Comparison of ENCODE assay signal across 14 cellular contexts in the genomic region with DNA sequence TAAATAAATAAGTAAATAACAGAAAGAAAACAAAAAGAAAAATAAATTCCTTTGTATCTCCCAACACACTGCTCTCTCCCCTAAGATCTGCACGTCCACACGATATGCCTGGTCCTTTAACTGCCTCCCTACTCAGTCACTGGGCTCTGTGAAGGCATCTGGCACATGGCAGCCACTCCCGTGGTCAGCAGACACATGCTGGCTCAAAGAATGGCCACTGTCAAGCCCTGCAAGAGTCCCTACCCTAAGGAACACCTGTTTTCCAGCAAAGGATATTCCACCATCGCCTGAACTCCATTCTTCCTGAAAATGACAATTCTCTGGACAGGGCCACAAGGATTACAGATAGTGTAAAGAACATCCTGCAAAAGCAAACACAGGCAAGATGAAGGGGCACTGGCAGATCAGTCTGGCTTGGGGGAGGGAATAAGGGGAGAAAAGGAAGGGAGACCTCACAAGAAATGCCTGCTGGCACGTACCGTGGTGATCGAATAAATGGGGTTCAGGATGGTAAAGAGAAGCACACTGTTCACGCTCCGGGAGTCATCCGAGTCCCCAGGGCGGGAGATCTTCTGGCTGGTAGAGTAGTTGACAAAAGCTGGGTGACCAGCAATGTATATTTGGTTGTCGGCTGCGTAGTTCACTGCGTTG. TPM values are rescaled to one million over a fixed set of nuclear protein-coding genes. Genes with fewer than 3 reads are reported as not detected.
DNase-seq lines count a peak whose midpoint lies in the region; ATAC-seq, FAIRE-seq and TF ChIP-seq lines count a peak whose summit lies in the region.
"Had no signal": no experiment of that assay in that cellular context is flagged by ENCODE, and none has a peak within 500 bp of the region (broad histone marks: within the 10 kb centered on the region; RNA-seq: fewer than 3 reads in every experiment).

No MANE protein-coding gene starts in this region.

- peaks cover 68% of the 10 kb centered on the region for H3K79me2 ChIP-seq in HepG2 (ENCODE audit: insufficient read depth, low read length)

- H3K36me3 Mint-ChIP-seq in WTC11 (peaks cover 84% of the 10 kb centered on the region), type B pancreatic cell (peaks cover 61% of the 10 kb centered on the region)

- peak overlapping the region; percentile 72 for H3K27ac Mint-ChIP-seq in WTC11
- H3K27ac Mint-ChIP-seq in type B pancreatic cell = peak overlapping the region; percentile 34

- intact Hi-C loops in Right ventricle myocardium superior (cut with DNase I) = loop anchor here (10.0 kb wide), 1 partner anchor 211 kb away; no protein-coding TSS in a partner anchor
- intact Hi-C loops in heart right ventricle (cut with DNase I) = loop anchor here in 4 of 10 donors (5.0 to 10.0 kb wide), 4 partner anchors 111 to 211 kb away; no protein-coding TSS in a partner anchor
- intact Hi-C loops in HepG2 (cut with micrococcal nuclease; ENCODE audit: unreplicated experiment) = no loop called here

- H3K4me1 ChIP-seq in heart right ventricle (peaks cover 17 to 71% (median 41%) of the 10 kb centered on the region in 9 donors), HepG2 (ENCODE audit: insufficient read depth, low read length) (peaks cover 87% of the 10 kb centered on the region), Peyer's patch (peaks cover 0 to 35% (median 32%) of the 10 kb centered on the region in 4 donors)

- TF ChIP-seq CTCF in heart right ventricle (IDR thresholded peaks at IDR 0.05) = no peak
- no peak for TF ChIP-seq CTCF in WTC11 (IDR thresholded peaks at IDR 0.05)
- no peak for TF ChIP-seq CTCF in HepG2 (CRISPR knock-in tag; IDR thresholded peaks at IDR 0.05)
- no peak for TF ChIP-seq CTCF in type B pancreatic cell (conservative IDR thresholded peaks at IDR 0.05)
- no peak for TF ChIP-seq CTCF in Peyer's patch (IDR thresholded peaks at IDR 0.05)

- no peak overlapping the region for H3K4me2 ChIP-seq in HepG2 (ENCODE audit: low read depth, low read length)

- POLR2A ChIA-PET in WTC11 (lab: Charles Lee) (no interaction called here), HepG2 (lab: Yijun Ruan, JAX) (interaction anchor here (1.1 to 9.1 kb wide), 2 partner anchors 8 to 12 kb away, joined by 6 to 148 read pairs; a partner anchor contains a TSS)

- H3K27me3 ChIP-seq in heart right ventricle (no peaks in the 10 kb centered on the region), HepG2 (ENCODE audit: control insufficient read depth in 1 of 2, insufficient read depth in 2 of 2, low read length in 2 of 2) (no peaks in the 10 kb centered on the region), Peyer's patch (no peaks in the 10 kb centered on the region)
- H3K27me3 ChIP-seq: BE2C had no signal

- peak; percentile 23 for DNase-seq in Right ventricle myocardium superior
- no peak for DNase-seq in heart right ventricle
- no peak for DNase-seq in WTC11 (ENCODE audit: low spot score)
- DNase-seq in HepG2 (ENCODE audit: low spot score) = no peak
- DNase-seq in type B pancreatic cell (ENCODE audit: extremely low spot score, unreplicated experiment) = no peak
- no peak for DNase-seq in Peyer's patch
- DNase-seq: BE2C; NCI-H1417 treated with DMSO at 0.1 percent for 48 hours; NCI-H510A treated with DMSO at 0.1 percent for 48 hours; stimulated activated CD4-positive, alpha-beta T cell treated with anti-CD3 and anti-CD28 coated beads, Interleukin-2, amount 100 ng/mL, for 24 hours had no signal

- H3K36me3 ChIP-seq in heart right ventricle = peaks cover 4 to 81% (median 73%) of the 10 kb centered on the region in 9 donors
- peaks cover 45 to 74% of the 10 kb centered on the region in 2 experiments for H3K36me3 ChIP-seq in HepG2 (replicated peaks in 1 of 2; ENCODE audit: control insufficient read depth in 1 of 2, insufficient read depth in 2 of 2, low read length in 2 of 2)
- H3K36me3 ChIP-seq in Peyer's patch = peaks cover 0 to 73% (median 8%) of the 10 kb centered on the region in 3 donors

- TF ChIP-seq EP300 in HepG2 (IDR thresholded peaks at IDR 0.05; ENCODE audit: low read depth in 2 of 2, low read length in 2 of 2) = no peak
- no peak for TF ChIP-seq EP300 in HepG2 (CRISPR knock-in tag; IDR thresholded peaks at IDR 0.05; ENCODE audit: borderline replicate concordance)

- CTCF ChIA-PET in WTC11 (lab: Charles Lee) (interaction anchor here (1.4 kb wide), 1 partner anchor 76 kb away, joined by 5 read pairs; no protein-coding TSS in a partner anchor), HepG2 (lab: Yijun Ruan, JAX; ENCODE audit: low intra/inter-chr PET ratio, low total read pairs) (no interaction called here)

- no TSS peak for BruUV-seq in HepG2 (replicated peaks; lab: Mats Ljungman, UMichigan)

- H3K27me3 Mint-ChIP-seq in WTC11 (ENCODE audit: low read depth) (no peaks in the 10 kb centered on the region; the same call in 1 of the 2 replicates), type B pancreatic cell (no peaks in the 10 kb centered on the region)

- TF ChIP-seq POLR2A in HepG2 (IDR thresholded peaks at IDR 0.05; ENCODE audit: insufficient read depth in 1 of 2, low read depth in 2 of 2, low read length in 2 of 2) (peak in 1 of 2 experiments; percentile 19; a peak in 1 of 4 replicates), Peyer's patch (IDR thresholded peaks at IDR 0.05) (no peak)

- no peak overlapping the region for H2AFZ ChIP-seq in HepG2 (ENCODE audit: low read length)

- no peaks in the 10 kb centered on the region for H3K9me3 Mint-ChIP-seq in WTC11
- no peaks in the 10 kb centered on the region for H3K9me3 Mint-ChIP-seq in type B pancreatic cell

- no peak overlapping the region for H3K27ac ChIP-seq in heart right ventricle
- H3K27ac ChIP-seq in HepG2 (ENCODE audit: extremely low read length, insufficient read depth, low read length) = no peak overlapping the region
- peak overlapping the region in 1 of 4 donors; percentile 27 for H3K27ac ChIP-seq in Peyer's patch

- peaks cover 60% of the 10 kb centered on the region for H4K20me1 ChIP-seq in HepG2 (ENCODE audit: insufficient read depth, low read length)

- H3K4me1 Mint-ChIP-seq in WTC11 (peaks cover 26% of the 10 kb centered on the region), type B pancreatic cell (ENCODE audit: unreplicated experiment) (peaks cover 11% of the 10 kb centered on the region)

- ATAC-seq in Right ventricle myocardium superior (ENCODE audit: poor library complexity) (no peak), heart right ventricle (no peak), WTC11 (no peak), HepG2 (no peak), HG02970 (IDR thresholded peaks at IDR 0.05; ENCODE audit: low FRiP score, unreplicated experiment) (no peak), HG02678 (IDR thresholded peaks at IDR 0.05; ENCODE audit: unreplicated experiment) (no peak)

- in situ Hi-C loops in HepG2 (cut with HindIII; ENCODE audit: extremely low pct_ligation_motif_present, low pct_unique_long_range_greater_than_20kb) = no loop called here

- TF ChIP-seq RAD21 in HepG2 (CRISPR knock-in tag; IDR thresholded peaks at IDR 0.05) = no peak

- H3K4me3 ChIP-seq in heart right ventricle = no peak overlapping the region
- no peak overlapping the region for H3K4me3 ChIP-seq in HepG2 (replicated peaks in 1 of 3; ENCODE audit: insufficient read depth in 1 of 3, low read depth in 2 of 3, low read length in 3 of 3)
- H3K4me3 ChIP-seq in Peyer's patch = no peak overlapping the region

- no peak for FAIRE-seq in HepG2 (lab: Jason Lieb, UNC)
- FAIRE-seq: GM18507, HTR-8/SVneo had no signal

- no peak overlapping the region for H3K9ac ChIP-seq in HepG2 (ENCODE audit: insufficient read depth, low read depth, low read length)

- no peaks in the 10 kb centered on the region for H3K9me3 ChIP-seq in heart right ventricle
- no peaks in the 10 kb centered on the region for H3K9me3 ChIP-seq in HepG2 (ENCODE audit: low read length)
- no peaks in the 10 kb centered on the region for H3K9me3 ChIP-seq in Peyer's patch
- H3K9me3 ChIP-seq: BE2C had no signal

- WGBS in heart right ventricle, 2 donors = 85 to 86% methylated on average over 14 of the region's 14 CpGs
- 96% methylated on average over 14 of the region's 14 CpGs for WGBS in HepG2 (ENCODE audit: low lambda C conversion rate)

- H3K4me3 Mint-ChIP-seq in WTC11 (no peak overlapping the region), type B pancreatic cell (peak overlapping the region; percentile 22)

RNA-seq across cellular contexts. Expression of a gene that starts 4.3 kb away (rescaled TPM):
- 158 TPM for total RNA-seq in Right ventricle myocardium superior
- 100 to 1,000 TPM; 134 to 196 (median 170) TPM for total RNA-seq in heart right ventricle
- 100 to 1,000 TPM; 130 to 181 TPM for polyA plus RNA-seq in heart right ventricle
- total RNA-seq in WTC11 (2021) = 680 to 779 TPM (median 683 TPM) in 3 replicates
- total RNA-seq in HepG2 (2016; rRNA removed; fragmentation: Illumina TruSeq; extraction: Trizol) = 270 and 278 TPM in 2 replicates
- 44.9 and 50.3 TPM in 2 replicates for total RNA-seq in HepG2 (2016; cell fraction: cytosol; rRNA removed; fragmentation: Illumina TruSeq; extraction: Trizol; ENCODE audit: low read depth)
- total RNA-seq in HepG2 (2016; cell fraction: insoluble cytoplasmic fraction; rRNA removed; fragmentation: Illumina TruSeq; extraction: Trizol) = 247 and 303 TPM in 2 replicates
- 97.2 and 106 TPM in 2 replicates for total RNA-seq in HepG2 (2016; cell fraction: membrane; rRNA removed; fragmentation: Illumina TruSeq; extraction: Trizol)
- total RNA-seq in HepG2 (2016; cell fraction: nucleus; rRNA removed; fragmentation: Illumina TruSeq; extraction: Trizol) = 191 and 201 TPM in 2 replicates
- polyA plus RNA-seq in HepG2 (2011; rRNA removed) = 148 and 156 TPM in 2 replicates
- 89.9 and 92.3 TPM in 2 replicates for polyA plus RNA-seq in HepG2 (2011; cell fraction: cytosol; rRNA removed)
- 184 and 197 TPM in 2 replicates for polyA plus RNA-seq in HepG2 (2011; cell fraction: nucleus; rRNA removed)
- 166 and 314 TPM in 2 replicates for polyA plus RNA-seq in HepG2 (2012)
- 36.1 and 37.5 TPM in 2 replicates for polyA plus RNA-seq in HepG2 (2016; cell fraction: cytosol; fragmentation: Illumina TruSeq; extraction: Trizol; ENCODE audit: low read depth)
- 257 and 357 TPM in 2 replicates for polyA plus RNA-seq in HepG2 (2016; cell fraction: insoluble cytoplasmic fraction; fragmentation: Illumina TruSeq; extraction: Trizol; ENCODE audit: low read depth)
- polyA plus RNA-seq in HepG2 (2016; cell fraction: membrane; fragmentation: Illumina TruSeq; extraction: Trizol; ENCODE audit: low read depth) = 76.7 and 82.5 TPM in 2 replicates
- 372 and 405 TPM in 2 replicates for polyA plus RNA-seq in HepG2 (2016; cell fraction: nucleus; fragmentation: Illumina TruSeq; extraction: Trizol; ENCODE audit: insufficient read depth, low read depth)
- polyA minus RNA-seq in HepG2 (2011; rRNA and poly(A)+ RNA removed; ENCODE audit: low replicate concordance) = 218 and 315 TPM in 2 replicates
- polyA minus RNA-seq in HepG2 (2011; cell fraction: cytosol; rRNA and poly(A)+ RNA removed) = 121 and 131 TPM in 2 replicates
- 131 and 151 TPM in 2 replicates for polyA minus RNA-seq in HepG2 (2011; cell fraction: nucleus; rRNA and poly(A)+ RNA removed)
- total RNA-seq in type B pancreatic cell (ENCODE audit: low replicate concordance) = 338 and 451 TPM in 2 replicates
- total RNA-seq in Peyer's patch = 100 to 1,000 TPM; 149 to 229 (median 186) TPM

RNA-seq across cellular contexts. Expression of a gene that starts 13.9 kb away (rescaled TPM):
- total RNA-seq in Right ventricle myocardium superior (1,260 TPM), heart right ventricle (100 to 1,000 TPM; 418 to 987 (median 671) TPM), WTC11 (2021) (139 to 162 TPM (median 161 TPM) in 3 replicates), HepG2 (2016; rRNA removed; fragmentation: Illumina TruSeq; extraction: Trizol) (45.4 and 54.8 TPM in 2 replicates), type B pancreatic cell (ENCODE audit: low replicate concordance) (134 and 142 TPM in 2 replicates), Peyer's patch (100 to 1,000 TPM; 138 to 276 (median 156) TPM)
- polyA plus RNA-seq in heart right ventricle (1,000 to 10,000 TPM in 1 of 2 donors, 100 to 1,000 TPM in 1; 446 to 1,208 TPM), HepG2 (2011; rRNA removed) (198 and 277 TPM in 2 replicates)
- total RNA-seq in HepG2 (2016; cell fraction: cytosol; rRNA removed; fragmentation: Illumina TruSeq; extraction: Trizol; ENCODE audit: low read depth) = 17.9 and 23.1 TPM in 2 replicates
- 41.2 and 57.4 TPM in 2 replicates for total RNA-seq in HepG2 (2016; cell fraction: insoluble cytoplasmic fraction; rRNA removed; fragmentation: Illumina TruSeq; extraction: Trizol)
- total RNA-seq in HepG2 (2016; cell fraction: membrane; rRNA removed; fragmentation: Illumina TruSeq; extraction: Trizol) = 15.1 and 19.6 TPM in 2 replicates
- 31.4 and 37.2 TPM in 2 replicates for total RNA-seq in HepG2 (2016; cell fraction: nucleus; rRNA removed; fragmentation: Illumina TruSeq; extraction: Trizol)
- polyA plus RNA-seq in HepG2 (2011; cell fraction: cytosol; rRNA removed) = 180 and 200 TPM in 2 replicates
- 123 and 139 TPM in 2 replicates for polyA plus RNA-seq in HepG2 (2011; cell fraction: nucleus; rRNA removed)
- 231 and 273 TPM in 2 replicates for polyA plus RNA-seq in HepG2 (2012)
- 49.8 and 49.9 TPM in 2 replicates for polyA plus RNA-seq in HepG2 (2016; cell fraction: cytosol; fragmentation: Illumina TruSeq; extraction: Trizol; ENCODE audit: low read depth)
- 244 and 262 TPM in 2 replicates for polyA plus RNA-seq in HepG2 (2016; cell fraction: insoluble cytoplasmic fraction; fragmentation: Illumina TruSeq; extraction: Trizol; ENCODE audit: low read depth)
- 43.5 and 46.5 TPM in 2 replicates for polyA plus RNA-seq in HepG2 (2016; cell fraction: membrane; fragmentation: Illumina TruSeq; extraction: Trizol; ENCODE audit: low read depth)
- 142 and 151 TPM in 2 replicates for polyA plus RNA-seq in HepG2 (2016; cell fraction: nucleus; fragmentation: Illumina TruSeq; extraction: Trizol; ENCODE audit: insufficient read depth, low read depth)
- polyA minus RNA-seq in HepG2 (2011; rRNA and poly(A)+ RNA removed; ENCODE audit: low replicate concordance) = 119 and 143 TPM in 2 replicates
- polyA minus RNA-seq in HepG2 (2011; cell fraction: cytosol; rRNA and poly(A)+ RNA removed) = 74.8 and 77.1 TPM in 2 replicates
- 30.3 and 39.7 TPM in 2 replicates for polyA minus RNA-seq in HepG2 (2011; cell fraction: nucleus; rRNA and poly(A)+ RNA removed)

RNA-seq across cellular contexts. Expression of a gene that starts 32.6 kb away (rescaled TPM):
- total RNA-seq in Right ventricle myocardium superior (6.3 TPM), heart right ventricle (1 to 10 TPM; 1.6 to 7.0 (median 2.8) TPM), WTC11 (2021) (12.6 to 14.6 TPM (median 14.5 TPM) in 3 replicates), HepG2 (2016; rRNA removed; fragmentation: Illumina TruSeq; extraction: Trizol) (10.3 and 11.4 TPM in 2 replicates), type B pancreatic cell (ENCODE audit: low replicate concordance) (1.7 and 3.4 TPM in 2 replicates), Peyer's patch (10 to 100 TPM in 1 of 4 donors, 1 to 10 TPM in 3; 4.6 to 22.3 (median 7.2) TPM)
- polyA plus RNA-seq in heart right ventricle (10 to 100 TPM in 1 of 2 donors, 1 to 10 TPM in 1; 4.6 to 14.5 TPM), HepG2 (2011; rRNA removed) (18.0 and 18.5 TPM in 2 replicates)
- total RNA-seq in HepG2 (2016; cell fraction: cytosol; rRNA removed; fragmentation: Illumina TruSeq; extraction: Trizol; ENCODE audit: low read depth) = 4.4 and 4.8 TPM in 2 replicates
- 11.9 and 12.4 TPM in 2 replicates for total RNA-seq in HepG2 (2016; cell fraction: insoluble cytoplasmic fraction; rRNA removed; fragmentation: Illumina TruSeq; extraction: Trizol)
- 8.3 and 11.2 TPM in 2 replicates for total RNA-seq in HepG2 (2016; cell fraction: membrane; rRNA removed; fragmentation: Illumina TruSeq; extraction: Trizol)
- total RNA-seq in HepG2 (2016; cell fraction: nucleus; rRNA removed; fragmentation: Illumina TruSeq; extraction: Trizol) = 5.0 and 8.7 TPM in 2 replicates
- 13.8 and 14.5 TPM in 2 replicates for polyA plus RNA-seq in HepG2 (2011; cell fraction: cytosol; rRNA removed)
- polyA plus RNA-seq in HepG2 (2011; cell fraction: nucleus; rRNA removed) = 23.0 and 23.9 TPM in 2 replicates
- polyA plus RNA-seq in HepG2 (2012) = 8.6 and 10.2 TPM in 2 replicates
- 2.4 and 2.6 TPM in 2 replicates for polyA plus RNA-seq in HepG2 (2016; cell fraction: cytosol; fragmentation: Illumina TruSeq; extraction: Trizol; ENCODE audit: low read depth)
- 9.1 and 12.2 TPM in 2 replicates for polyA plus RNA-seq in HepG2 (2016; cell fraction: insoluble cytoplasmic fraction; fragmentation: Illumina TruSeq; extraction: Trizol; ENCODE audit: low read depth)
- 5.3 and 6.5 TPM in 2 replicates for polyA plus RNA-seq in HepG2 (2016; cell fraction: membrane; fragmentation: Illumina TruSeq; extraction: Trizol; ENCODE audit: low read depth)
- 12.7 and 15.7 TPM in 2 replicates for polyA plus RNA-seq in HepG2 (2016; cell fraction: nucleus; fragmentation: Illumina TruSeq; extraction: Trizol; ENCODE audit: insufficient read depth, low read depth)
- 3.7 and 14.6 TPM in 2 replicates for polyA minus RNA-seq in HepG2 (2011; rRNA and poly(A)+ RNA removed; ENCODE audit: low replicate concordance)
- 5.7 and 7.2 TPM in 2 replicates for polyA minus RNA-seq in HepG2 (2011; cell fraction: cytosol; rRNA and poly(A)+ RNA removed)
- polyA minus RNA-seq in HepG2 (2011; cell fraction: nucleus; rRNA and poly(A)+ RNA removed) = 9.9 and 10.7 TPM in 2 replicates

RNA-seq across cellular contexts. Expression of a gene that starts 32.8 kb away (rescaled TPM):
- 0.86 TPM for total RNA-seq in Right ventricle myocardium superior
- 1 to 10 TPM in 2 of 10 donors, under 1 TPM in 6, not detected in 2; 0.16 to 2.0 (median 0.81) TPM for total RNA-seq in heart right ventricle
- polyA plus RNA-seq in heart right ventricle = 1 to 10 TPM in 1 of 2 donors, under 1 TPM in 1; 0.30 to 2.6 TPM
- total RNA-seq in WTC11 (2021) = 1.1 to 1.5 TPM (median 1.4 TPM) in 3 replicates
- total RNA-seq in HepG2 (2016; rRNA removed; fragmentation: Illumina TruSeq; extraction: Trizol) = 0.24 and 0.32 TPM in 2 replicates
- total RNA-seq in HepG2 (2016; cell fraction: cytosol; rRNA removed; fragmentation: Illumina TruSeq; extraction: Trizol; ENCODE audit: low read depth) = not detected in 2 replicates
- 0.39 TPM in 1 of 2 replicates, not detected in the other for total RNA-seq in HepG2 (2016; cell fraction: insoluble cytoplasmic fraction; rRNA removed; fragmentation: Illumina TruSeq; extraction: Trizol)
- 0.31 TPM in 1 of 2 replicates, not detected in the other for total RNA-seq in HepG2 (2016; cell fraction: membrane; rRNA removed; fragmentation: Illumina TruSeq; extraction: Trizol)
- 0.28 and 0.41 TPM in 2 replicates for total RNA-seq in HepG2 (2016; cell fraction: nucleus; rRNA removed; fragmentation: Illumina TruSeq; extraction: Trizol)
- 0.48 and 0.71 TPM in 2 replicates for polyA plus RNA-seq in HepG2 (2011; rRNA removed)
- polyA plus RNA-seq in HepG2 (2011; cell fraction: cytosol; rRNA removed) = 0.26 and 0.30 TPM in 2 replicates
- polyA plus RNA-seq in HepG2 (2011; cell fraction: nucleus; rRNA removed) = 2.4 and 2.9 TPM in 2 replicates
- 0.59 and 0.87 TPM in 2 replicates for polyA plus RNA-seq in HepG2 (2012)
- 0.17 TPM in 1 of 2 replicates, not detected in the other for polyA plus RNA-seq in HepG2 (2016; cell fraction: cytosol; fragmentation: Illumina TruSeq; extraction: Trizol; ENCODE audit: low read depth)
- polyA plus RNA-seq in HepG2 (2016; cell fraction: insoluble cytoplasmic fraction; fragmentation: Illumina TruSeq; extraction: Trizol; ENCODE audit: low read depth) = not detected in 2 replicates
- polyA plus RNA-seq in HepG2 (2016; cell fraction: membrane; fragmentation: Illumina TruSeq; extraction: Trizol; ENCODE audit: low read depth) = 0.26 TPM in 1 of 2 replicates, not detected in the other
- polyA plus RNA-seq in HepG2 (2016; cell fraction: nucleus; fragmentation: Illumina TruSeq; extraction: Trizol; ENCODE audit: insufficient read depth, low read depth) = 2.4 TPM in 1 of 2 replicates, not detected in the other
- 0.42 and 0.68 TPM in 2 replicates for polyA minus RNA-seq in HepG2 (2011; rRNA and poly(A)+ RNA removed; ENCODE audit: low replicate concordance)
- polyA minus RNA-seq in HepG2 (2011; cell fraction: cytosol; rRNA and poly(A)+ RNA removed) = not detected in 2 replicates
- polyA minus RNA-seq in HepG2 (2011; cell fraction: nucleus; rRNA and poly(A)+ RNA removed) = 0.90 and 3.0 TPM in 2 replicates
- 33.4 and 104 TPM in 2 replicates for total RNA-seq in type B pancreatic cell (ENCODE audit: low replicate concordance)
- total RNA-seq in Peyer's patch = 1,000 to 10,000 TPM; 1,215 to 4,170 (median 2,579) TPM

RNA-seq across cellular contexts. Expression of a gene that starts 53.9 kb away (rescaled TPM):
- total RNA-seq in Right ventricle myocardium superior (96.2 TPM), heart right ventricle (100 to 1,000 TPM in 1 of 10 donors, 10 to 100 TPM in 9; 51.7 to 103 (median 72.6) TPM), WTC11 (2021) (9.5 to 10.7 TPM (median 10.2 TPM) in 3 replicates), HepG2 (2016; rRNA removed; fragmentation: Illumina TruSeq; extraction: Trizol) (20.3 and 22.3 TPM in 2 replicates), type B pancreatic cell (ENCODE audit: low replicate concordance) (43.7 and 46.0 TPM in 2 replicates), Peyer's patch (10 to 100 TPM; 40.4 to 90.9 (median 78.6) TPM)
- polyA plus RNA-seq in heart right ventricle (10 to 100 TPM; 46.3 to 86.0 TPM), HepG2 (2011; rRNA removed) (26.1 and 32.6 TPM in 2 replicates)
- total RNA-seq in HepG2 (2016; cell fraction: cytosol; rRNA removed; fragmentation: Illumina TruSeq; extraction: Trizol; ENCODE audit: low read depth) = 14.3 and 15.2 TPM in 2 replicates
- total RNA-seq in HepG2 (2016; cell fraction: insoluble cytoplasmic fraction; rRNA removed; fragmentation: Illumina TruSeq; extraction: Trizol) = 18.1 and 20.6 TPM in 2 replicates
- 24.1 and 28.8 TPM in 2 replicates for total RNA-seq in HepG2 (2016; cell fraction: membrane; rRNA removed; fragmentation: Illumina TruSeq; extraction: Trizol)
- 10.5 and 13.7 TPM in 2 replicates for total RNA-seq in HepG2 (2016; cell fraction: nucleus; rRNA removed; fragmentation: Illumina TruSeq; extraction: Trizol)
- 20.9 and 26.0 TPM in 2 replicates for polyA plus RNA-seq in HepG2 (2011; cell fraction: cytosol; rRNA removed)
- 54.3 and 54.9 TPM in 2 replicates for polyA plus RNA-seq in HepG2 (2011; cell fraction: nucleus; rRNA removed)
- polyA plus RNA-seq in HepG2 (2012) = 17.1 and 18.5 TPM in 2 replicates
- polyA plus RNA-seq in HepG2 (2016; cell fraction: cytosol; fragmentation: Illumina TruSeq; extraction: Trizol; ENCODE audit: low read depth) = 19.1 and 22.5 TPM in 2 replicates
- polyA plus RNA-seq in HepG2 (2016; cell fraction: insoluble cytoplasmic fraction; fragmentation: Illumina TruSeq; extraction: Trizol; ENCODE audit: low read depth) = 21.0 and 27.0 TPM in 2 replicates
- 29.2 and 29.4 TPM in 2 replicates for polyA plus RNA-seq in HepG2 (2016; cell fraction: membrane; fragmentation: Illumina TruSeq; extraction: Trizol; ENCODE audit: low read depth)
- 29.4 and 29.5 TPM in 2 replicates for polyA plus RNA-seq in HepG2 (2016; cell fraction: nucleus; fragmentation: Illumina TruSeq; extraction: Trizol; ENCODE audit: insufficient read depth, low read depth)
- polyA minus RNA-seq in HepG2 (2011; rRNA and poly(A)+ RNA removed; ENCODE audit: low replicate concordance) = 15.5 and 28.6 TPM in 2 replicates
- 12.0 and 12.7 TPM in 2 replicates for polyA minus RNA-seq in HepG2 (2011; cell fraction: cytosol; rRNA and poly(A)+ RNA removed)
- polyA minus RNA-seq in HepG2 (2011; cell fraction: nucleus; rRNA and poly(A)+ RNA removed) = 10.3 and 11.2 TPM in 2 replicates
